14 cellular contexts compared by ENCODE assay signal in genomic region chr6:51559059-51559458, GRCh38.
A peak's percentile ranks its signal among the peaks of the same experiment; 100 is the strongest.
DNase-seq lines count a peak whose midpoint lies in the region; ATAC-seq and TF ChIP-seq lines count a peak whose summit lies in the region.
"Had no signal": no experiment of that assay in that cellular context is flagged by ENCODE, and none has a peak within 500 bp of the region (broad histone marks: within the 10 kb centered on the region; RNA-seq: fewer than 3 reads in every experiment).

No MANE protein-coding gene starts in this region.

- TF ChIP-seq CTCF in kidney epithelial cell (IDR thresholded peaks at IDR 0.05; ENCODE audit: insufficient read depth, low read length, poor library complexity, severe bottlenecking) = peak; percentile 12

- in situ Hi-C loops in SK-MEL-5 (cut with HindIII; ENCODE audit: low pct_unique_long_range_greater_than_20kb, low sequenced_read_pairs) = no loop called here

- no peak for ATAC-seq in HG02840 (IDR thresholded peaks at IDR 0.05; ENCODE audit: low FRiP score, unreplicated experiment)

- H3K4me3 ChIP-seq in kidney epithelial cell (ENCODE audit: low read depth, low read length) = no peak overlapping the region
- H3K4me3 ChIP-seq: GM23248, SK-N-MC, tibial nerve had no signal

- DNase-seq in DMS153 (lab: John Stamatoyannopoulos, UW) (peak; percentile 62), HT-29 (ENCODE audit: low spot score) (peak; percentile 48), SK-MEL-5 (ENCODE audit: low read depth, low spot score) (peak; percentile 14), kidney epithelial cell (ENCODE audit: low read depth) (no peak), D341Med (ENCODE audit: low spot score) (no peak)
- no peak for DNase-seq in stimulated activated CD4-positive, alpha-beta T cell treated with anti-CD3 and anti-CD28 coated beads, Interleukin-2, amount 100 ng/mL, for 24 hours
- DNase-seq in stimulated activated naive CD4-positive, alpha-beta T cell (lab: John Stamatoyannopoulos, UW) = no peak
- DNase-seq: activated CD4-positive, CD25-positive, alpha-beta regulatory T cell treated with anti-CD3 and anti-CD28 coated beads, Interleukin-2, amount 50 U/mL, for 72 hours; GM23248; KG1; NCI-H226 had no signal

- no peaks in the 10 kb centered on the region for H3K36me3 ChIP-seq in kidney epithelial cell (ENCODE audit: control insufficient read depth, insufficient read depth, low read length)
- H3K36me3 ChIP-seq: tibial nerve had no signal

- H3K27me3 ChIP-seq in kidney epithelial cell (ENCODE audit: control insufficient read depth, insufficient read depth, low read length) = no peaks in the 10 kb centered on the region
- H3K27me3 ChIP-seq: tibial nerve had no signal

Comparison
In these comparisons a context has a peak if more than half of its experiments do, and no peak if none do; other contexts are left out.
1. DNase-seq: peak in DMS153 (single experiment), HT-29 (single experiment) and SK-MEL-5 (single experiment); none in kidney epithelial cell (single experiment), stimulated activated CD4-positive, alpha-beta T cell treated with anti-CD3 and anti-CD28 coated beads, Interleukin-2, amount 100 ng/mL, for 24 hours (0 of 2), D341Med (single experiment) and stimulated activated naive CD4-positive, alpha-beta T cell (0 of 6).